Comparison of ENCODE assay signal across 1 cellular context in the genomic region with DNA sequence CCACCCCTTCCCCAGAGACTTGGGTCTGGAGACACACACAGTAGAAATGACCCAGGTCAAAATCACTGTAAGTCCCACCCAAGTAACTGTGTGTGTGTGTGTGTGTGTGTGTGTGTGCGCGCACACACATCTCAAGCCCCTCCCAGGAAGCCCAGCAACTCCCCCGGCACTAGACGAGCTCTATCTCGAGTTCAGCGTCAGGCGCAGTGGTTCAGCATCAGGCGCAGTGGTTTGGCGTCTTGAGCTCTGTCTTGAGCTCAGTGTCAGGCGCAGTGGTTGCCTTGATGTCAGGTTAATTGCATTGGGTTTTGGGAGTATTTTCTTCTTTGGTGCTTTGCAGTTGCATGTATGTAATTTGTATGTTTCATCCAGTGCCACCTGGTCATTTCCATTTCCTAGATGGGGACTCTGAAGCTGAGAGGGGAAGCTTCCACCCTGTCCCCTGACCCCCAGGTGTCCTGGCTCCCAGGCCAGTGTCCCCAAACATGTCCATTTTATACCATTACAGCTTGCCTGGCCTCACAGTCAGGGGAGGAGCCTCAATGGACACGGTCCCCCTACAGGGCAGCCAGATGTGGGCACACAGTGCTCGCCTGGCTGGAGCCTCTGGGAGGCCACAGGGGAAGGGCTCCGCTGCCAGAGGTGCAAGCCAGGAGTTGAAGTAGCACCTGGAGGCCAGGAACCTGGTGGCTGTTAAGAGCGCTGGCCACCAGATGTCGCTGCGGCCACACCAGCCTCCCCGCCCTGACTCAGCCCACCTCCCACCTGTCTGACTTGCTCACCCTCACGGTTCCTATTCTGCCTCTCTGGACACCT.
TF ChIP-seq lines count a peak whose summit lies in the region.

No MANE protein-coding gene starts in this region.

TF ChIP-seq in HepG2, 621 proteins besides CTCF, POLR2A, EP300 and RAD21 (continued from another document and continues in another):
- TF ChIP-seq, protein P1, sequence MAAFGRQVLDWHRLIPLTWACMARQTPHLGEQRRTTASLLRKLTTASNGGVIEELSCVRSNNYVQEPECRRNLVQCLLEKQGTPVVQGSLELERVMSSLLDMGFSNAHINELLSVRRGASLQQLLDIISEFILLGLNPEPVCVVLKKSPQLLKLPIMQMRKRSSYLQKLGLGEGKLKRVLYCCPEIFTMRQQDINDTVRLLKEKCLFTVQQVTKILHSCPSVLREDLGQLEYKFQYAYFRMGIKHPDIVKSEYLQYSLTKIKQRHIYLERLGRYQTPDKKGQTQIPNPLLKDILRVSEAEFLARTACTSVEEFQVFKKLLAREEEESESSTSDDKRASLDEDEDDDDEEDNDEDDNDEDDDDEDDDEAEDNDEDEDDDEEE (CRISPR knock-in tag; IDR thresholded peaks at IDR 0.05) = no peak
- TF ChIP-seq, protein P2, sequence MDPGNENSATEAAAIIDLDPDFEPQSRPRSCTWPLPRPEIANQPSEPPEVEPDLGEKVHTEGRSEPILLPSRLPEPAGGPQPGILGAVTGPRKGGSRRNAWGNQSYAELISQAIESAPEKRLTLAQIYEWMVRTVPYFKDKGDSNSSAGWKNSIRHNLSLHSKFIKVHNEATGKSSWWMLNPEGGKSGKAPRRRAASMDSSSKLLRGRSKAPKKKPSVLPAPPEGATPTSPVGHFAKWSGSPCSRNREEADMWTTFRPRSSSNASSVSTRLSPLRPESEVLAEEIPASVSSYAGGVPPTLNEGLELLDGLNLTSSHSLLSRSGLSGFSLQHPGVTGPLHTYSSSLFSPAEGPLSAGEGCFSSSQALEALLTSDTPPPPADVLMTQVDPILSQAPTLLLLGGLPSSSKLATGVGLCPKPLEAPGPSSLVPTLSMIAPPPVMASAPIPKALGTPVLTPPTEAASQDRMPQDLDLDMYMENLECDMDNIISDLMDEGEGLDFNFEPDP (CRISPR knock-in tag; conservative IDR thresholded peaks at IDR 0.05) = no peak
- TF ChIP-seq IRX3 (CRISPR knock-in tag; IDR thresholded peaks at IDR 0.05; ENCODE audit: borderline replicate concordance, low read depth) = no peak
- TF ChIP-seq MIXL1 (CRISPR knock-in tag; IDR thresholded peaks at IDR 0.05) = peak; percentile 39; the same call in 1 of the 2 replicates
- TF ChIP-seq HCFC1 (IDR thresholded peaks at IDR 0.05; ENCODE audit: low read depth, low read length) = 0 out of 2 replicates have a peak, but pooled peaks have one; percentile 35
- TF ChIP-seq TCF12 (IDR thresholded peaks at IDR 0.05) = no peak
- 0 out of 2 replicates have a peak, but pooled peaks have one; percentile 28 for TF ChIP-seq TCF12 (CRISPR knock-in tag; IDR thresholded peaks at IDR 0.05)
- no peak for TF ChIP-seq PCBP2 (optimal IDR thresholded peaks at IDR 0.05; ENCODE audit: low read depth, low read length, poor library complexity, severe bottlenecking)
- no peak for TF ChIP-seq GLI4 (CRISPR knock-in tag; IDR thresholded peaks at IDR 0.05; ENCODE audit: borderline replicate concordance)
- TF ChIP-seq, protein P3, sequence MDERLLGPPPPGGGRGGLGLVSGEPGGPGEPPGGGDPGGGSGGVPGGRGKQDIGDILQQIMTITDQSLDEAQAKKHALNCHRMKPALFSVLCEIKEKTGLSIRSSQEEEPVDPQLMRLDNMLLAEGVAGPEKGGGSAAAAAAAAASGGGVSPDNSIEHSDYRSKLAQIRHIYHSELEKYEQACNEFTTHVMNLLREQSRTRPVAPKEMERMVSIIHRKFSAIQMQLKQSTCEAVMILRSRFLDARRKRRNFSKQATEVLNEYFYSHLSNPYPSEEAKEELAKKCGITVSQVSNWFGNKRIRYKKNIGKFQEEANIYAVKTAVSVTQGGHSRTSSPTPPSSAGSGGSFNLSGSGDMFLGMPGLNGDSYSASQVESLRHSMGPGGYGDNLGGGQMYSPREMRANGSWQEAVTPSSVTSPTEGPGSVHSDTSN (CRISPR knock-in tag; IDR thresholded peaks at IDR 0.05) = no peak
- TF ChIP-seq ZFP36L1 (CRISPR knock-in tag; IDR thresholded peaks at IDR 0.05) = no peak
- TF ChIP-seq, protein P4, sequence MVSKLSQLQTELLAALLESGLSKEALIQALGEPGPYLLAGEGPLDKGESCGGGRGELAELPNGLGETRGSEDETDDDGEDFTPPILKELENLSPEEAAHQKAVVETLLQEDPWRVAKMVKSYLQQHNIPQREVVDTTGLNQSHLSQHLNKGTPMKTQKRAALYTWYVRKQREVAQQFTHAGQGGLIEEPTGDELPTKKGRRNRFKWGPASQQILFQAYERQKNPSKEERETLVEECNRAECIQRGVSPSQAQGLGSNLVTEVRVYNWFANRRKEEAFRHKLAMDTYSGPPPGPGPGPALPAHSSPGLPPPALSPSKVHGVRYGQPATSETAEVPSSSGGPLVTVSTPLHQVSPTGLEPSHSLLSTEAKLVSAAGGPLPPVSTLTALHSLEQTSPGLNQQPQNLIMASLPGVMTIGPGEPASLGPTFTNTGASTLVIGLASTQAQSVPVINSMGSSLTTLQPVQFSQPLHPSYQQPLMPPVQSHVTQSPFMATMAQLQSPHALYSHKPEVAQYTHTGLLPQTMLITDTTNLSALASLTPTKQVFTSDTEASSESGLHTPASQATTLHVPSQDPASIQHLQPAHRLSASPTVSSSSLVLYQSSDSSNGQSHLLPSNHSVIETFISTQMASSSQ (IDR thresholded peaks at IDR 0.05; ENCODE audit: low read depth) = no peak
- TF ChIP-seq, protein P4 (CRISPR knock-in tag; IDR thresholded peaks at IDR 0.05; ENCODE audit: borderline replicate concordance) = no peak
- TF ChIP-seq ZNF17 (CRISPR knock-in tag; IDR thresholded peaks at IDR 0.05) = no peak
- no peak for TF ChIP-seq BHLHE40 (IDR thresholded peaks at IDR 0.05; ENCODE audit: low read length)
- TF ChIP-seq ZNF251 (CRISPR knock-in tag; IDR thresholded peaks at IDR 0.05) = no peak
- TF ChIP-seq ZNF816 (CRISPR knock-in tag; IDR thresholded peaks at IDR 0.05; ENCODE audit: borderline replicate concordance) = no peak
- no peak for TF ChIP-seq MED1 (CRISPR knock-in tag; IDR thresholded peaks at IDR 0.05)
- TF ChIP-seq ZNF232 (CRISPR knock-in tag; IDR thresholded peaks at IDR 0.05; ENCODE audit: borderline replicate concordance) = no peak
- TF ChIP-seq SALL2 (CRISPR knock-in tag; IDR thresholded peaks at IDR 0.05) = peak; percentile 58; the same call in 1 of the 2 replicates
- TF ChIP-seq ZNF737 (CRISPR knock-in tag; IDR thresholded peaks at IDR 0.05; ENCODE audit: borderline replicate concordance) = no peak
- no peak for TF ChIP-seq SIN3A (IDR thresholded peaks at IDR 0.05; ENCODE audit: borderline replicate concordance, low read depth, low read length)
- TF ChIP-seq, protein P5, sequence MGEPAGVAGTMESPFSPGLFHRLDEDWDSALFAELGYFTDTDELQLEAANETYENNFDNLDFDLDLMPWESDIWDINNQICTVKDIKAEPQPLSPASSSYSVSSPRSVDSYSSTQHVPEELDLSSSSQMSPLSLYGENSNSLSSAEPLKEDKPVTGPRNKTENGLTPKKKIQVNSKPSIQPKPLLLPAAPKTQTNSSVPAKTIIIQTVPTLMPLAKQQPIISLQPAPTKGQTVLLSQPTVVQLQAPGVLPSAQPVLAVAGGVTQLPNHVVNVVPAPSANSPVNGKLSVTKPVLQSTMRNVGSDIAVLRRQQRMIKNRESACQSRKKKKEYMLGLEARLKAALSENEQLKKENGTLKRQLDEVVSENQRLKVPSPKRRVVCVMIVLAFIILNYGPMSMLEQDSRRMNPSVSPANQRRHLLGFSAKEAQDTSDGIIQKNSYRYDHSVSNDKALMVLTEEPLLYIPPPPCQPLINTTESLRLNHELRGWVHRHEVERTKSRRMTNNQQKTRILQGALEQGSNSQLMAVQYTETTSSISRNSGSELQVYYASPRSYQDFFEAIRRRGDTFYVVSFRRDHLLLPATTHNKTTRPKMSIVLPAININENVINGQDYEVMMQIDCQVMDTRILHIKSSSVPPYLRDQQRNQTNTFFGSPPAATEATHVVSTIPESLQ (CRISPR knock-in tag; conservative IDR thresholded peaks at IDR 0.05) = 0 out of 2 replicates have a peak, but pooled peaks have one; percentile 84
- TF ChIP-seq ZMYM4 (CRISPR knock-in tag; IDR thresholded peaks at IDR 0.05) = no peak
- no peak for TF ChIP-seq ZFX (CRISPR knock-in tag; IDR thresholded peaks at IDR 0.05; ENCODE audit: low read depth)
- TF ChIP-seq ZNF562 (CRISPR knock-in tag; IDR thresholded peaks at IDR 0.05; ENCODE audit: borderline replicate concordance) = no peak
- peak; percentile 87 for TF ChIP-seq CBX1 (IDR thresholded peaks at IDR 0.05; ENCODE audit: low read depth)
- 0 out of 2 replicates have a peak, but pooled peaks have one; percentile 36 for TF ChIP-seq ZNF317 (CRISPR knock-in tag; IDR thresholded peaks at IDR 0.05)
- no peak for TF ChIP-seq TCF7 (IDR thresholded peaks at IDR 0.05; ENCODE audit: low read depth)
- TF ChIP-seq ZNF335 (CRISPR knock-in tag; IDR thresholded peaks at IDR 0.05) = no peak
- peak; percentile 82; the same call in 1 of the 2 replicates for TF ChIP-seq KDM5B (CRISPR knock-in tag; IDR thresholded peaks at IDR 0.05; ENCODE audit: borderline replicate concordance)
- TF ChIP-seq, protein P6, sequence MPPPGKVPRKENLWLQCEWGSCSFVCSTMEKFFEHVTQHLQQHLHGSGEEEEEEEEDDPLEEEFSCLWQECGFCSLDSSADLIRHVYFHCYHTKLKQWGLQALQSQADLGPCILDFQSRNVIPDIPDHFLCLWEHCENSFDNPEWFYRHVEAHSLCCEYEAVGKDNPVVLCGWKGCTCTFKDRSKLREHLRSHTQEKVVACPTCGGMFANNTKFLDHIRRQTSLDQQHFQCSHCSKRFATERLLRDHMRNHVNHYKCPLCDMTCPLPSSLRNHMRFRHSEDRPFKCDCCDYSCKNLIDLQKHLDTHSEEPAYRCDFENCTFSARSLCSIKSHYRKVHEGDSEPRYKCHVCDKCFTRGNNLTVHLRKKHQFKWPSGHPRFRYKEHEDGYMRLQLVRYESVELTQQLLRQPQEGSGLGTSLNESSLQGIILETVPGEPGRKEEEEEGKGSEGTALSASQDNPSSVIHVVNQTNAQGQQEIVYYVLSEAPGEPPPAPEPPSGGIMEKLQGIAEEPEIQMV (CRISPR knock-in tag; IDR thresholded peaks at IDR 0.05; ENCODE audit: low read depth) = no peak
- TF ChIP-seq, protein P7, sequence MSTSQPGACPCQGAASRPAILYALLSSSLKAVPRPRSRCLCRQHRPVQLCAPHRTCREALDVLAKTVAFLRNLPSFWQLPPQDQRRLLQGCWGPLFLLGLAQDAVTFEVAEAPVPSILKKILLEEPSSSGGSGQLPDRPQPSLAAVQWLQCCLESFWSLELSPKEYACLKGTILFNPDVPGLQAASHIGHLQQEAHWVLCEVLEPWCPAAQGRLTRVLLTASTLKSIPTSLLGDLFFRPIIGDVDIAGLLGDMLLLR (CRISPR knock-in tag; IDR thresholded peaks at IDR 0.05) = 0 out of 2 replicates have a peak, but pooled peaks have one; percentile 69
- TF ChIP-seq, protein P8, sequence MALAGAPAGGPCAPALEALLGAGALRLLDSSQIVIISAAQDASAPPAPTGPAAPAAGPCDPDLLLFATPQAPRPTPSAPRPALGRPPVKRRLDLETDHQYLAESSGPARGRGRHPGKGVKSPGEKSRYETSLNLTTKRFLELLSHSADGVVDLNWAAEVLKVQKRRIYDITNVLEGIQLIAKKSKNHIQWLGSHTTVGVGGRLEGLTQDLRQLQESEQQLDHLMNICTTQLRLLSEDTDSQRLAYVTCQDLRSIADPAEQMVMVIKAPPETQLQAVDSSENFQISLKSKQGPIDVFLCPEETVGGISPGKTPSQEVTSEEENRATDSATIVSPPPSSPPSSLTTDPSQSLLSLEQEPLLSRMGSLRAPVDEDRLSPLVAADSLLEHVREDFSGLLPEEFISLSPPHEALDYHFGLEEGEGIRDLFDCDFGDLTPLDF (CRISPR knock-in tag; IDR thresholded peaks at IDR 0.05) = no peak
- TF ChIP-seq, protein P9, sequence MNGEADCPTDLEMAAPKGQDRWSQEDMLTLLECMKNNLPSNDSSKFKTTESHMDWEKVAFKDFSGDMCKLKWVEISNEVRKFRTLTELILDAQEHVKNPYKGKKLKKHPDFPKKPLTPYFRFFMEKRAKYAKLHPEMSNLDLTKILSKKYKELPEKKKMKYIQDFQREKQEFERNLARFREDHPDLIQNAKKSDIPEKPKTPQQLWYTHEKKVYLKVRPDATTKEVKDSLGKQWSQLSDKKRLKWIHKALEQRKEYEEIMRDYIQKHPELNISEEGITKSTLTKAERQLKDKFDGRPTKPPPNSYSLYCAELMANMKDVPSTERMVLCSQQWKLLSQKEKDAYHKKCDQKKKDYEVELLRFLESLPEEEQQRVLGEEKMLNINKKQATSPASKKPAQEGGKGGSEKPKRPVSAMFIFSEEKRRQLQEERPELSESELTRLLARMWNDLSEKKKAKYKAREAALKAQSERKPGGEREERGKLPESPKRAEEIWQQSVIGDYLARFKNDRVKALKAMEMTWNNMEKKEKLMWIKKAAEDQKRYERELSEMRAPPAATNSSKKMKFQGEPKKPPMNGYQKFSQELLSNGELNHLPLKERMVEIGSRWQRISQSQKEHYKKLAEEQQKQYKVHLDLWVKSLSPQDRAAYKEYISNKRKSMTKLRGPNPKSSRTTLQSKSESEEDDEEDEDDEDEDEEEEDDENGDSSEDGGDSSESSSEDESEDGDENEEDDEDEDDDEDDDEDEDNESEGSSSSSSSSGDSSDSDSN (CRISPR knock-in tag; IDR thresholded peaks at IDR 0.05) = no peak; the same call in 1 of the 2 replicates
- TF ChIP-seq, protein P10, sequence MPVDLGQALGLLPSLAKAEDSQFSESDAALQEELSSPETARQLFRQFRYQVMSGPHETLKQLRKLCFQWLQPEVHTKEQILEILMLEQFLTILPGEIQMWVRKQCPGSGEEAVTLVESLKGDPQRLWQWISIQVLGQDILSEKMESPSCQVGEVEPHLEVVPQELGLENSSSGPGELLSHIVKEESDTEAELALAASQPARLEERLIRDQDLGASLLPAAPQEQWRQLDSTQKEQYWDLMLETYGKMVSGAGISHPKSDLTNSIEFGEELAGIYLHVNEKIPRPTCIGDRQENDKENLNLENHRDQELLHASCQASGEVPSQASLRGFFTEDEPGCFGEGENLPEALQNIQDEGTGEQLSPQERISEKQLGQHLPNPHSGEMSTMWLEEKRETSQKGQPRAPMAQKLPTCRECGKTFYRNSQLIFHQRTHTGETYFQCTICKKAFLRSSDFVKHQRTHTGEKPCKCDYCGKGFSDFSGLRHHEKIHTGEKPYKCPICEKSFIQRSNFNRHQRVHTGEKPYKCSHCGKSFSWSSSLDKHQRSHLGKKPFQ (CRISPR knock-in tag; IDR thresholded peaks at IDR 0.05; ENCODE audit: insufficient replicate concordance) = no peak
- no peak for TF ChIP-seq ZNF841 (CRISPR knock-in tag; IDR thresholded peaks at IDR 0.05; ENCODE audit: borderline replicate concordance)
- TF ChIP-seq CCAR2 (optimal IDR thresholded peaks at IDR 0.05; ENCODE audit: low read depth, low read length) = no peak
